In the genomic region with DNA sequence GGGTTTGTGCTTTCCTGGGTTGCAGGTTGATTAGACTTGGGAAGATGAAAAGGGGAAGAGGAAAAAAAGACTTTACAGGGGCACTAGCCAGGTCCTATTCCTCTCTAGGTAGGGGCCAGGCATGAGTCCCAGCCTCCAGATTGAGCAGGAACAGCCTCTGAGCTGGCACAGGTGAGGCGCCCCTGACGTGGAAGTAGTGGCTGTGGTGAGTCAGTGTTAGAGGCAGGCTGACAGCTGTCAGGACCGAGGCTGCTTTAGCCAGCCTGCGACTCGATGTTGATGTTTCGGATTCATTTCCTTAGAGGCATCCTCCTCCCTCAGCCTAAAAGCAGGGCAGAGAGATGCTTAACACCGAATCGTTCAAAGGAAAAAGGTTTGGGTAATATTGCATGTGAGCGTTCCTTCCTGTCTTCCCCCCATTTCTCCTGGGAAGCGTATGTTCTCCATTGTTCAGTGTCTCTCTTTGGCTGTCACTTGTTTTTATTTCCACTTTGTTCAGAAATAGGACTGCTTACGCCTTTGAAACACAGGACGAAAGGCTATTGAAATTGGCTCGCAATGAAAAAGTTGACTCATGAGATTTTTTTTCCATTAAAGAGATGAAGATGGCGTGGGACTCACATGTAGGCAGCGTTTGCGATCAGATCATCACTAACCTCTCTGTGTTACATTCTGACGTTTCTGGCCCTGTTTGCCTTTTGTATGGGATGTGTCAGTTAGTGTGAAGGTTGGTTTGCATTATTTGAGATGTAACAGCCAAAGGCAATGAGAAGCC, we compare ENCODE assay signal across 8 cellular contexts. TPM values are rescaled to one million over a fixed set of nuclear protein-coding genes. Genes with fewer than 3 reads are reported as not detected.
DNase-seq lines count a peak whose midpoint lies in the region; ATAC-seq, FAIRE-seq and TF ChIP-seq lines count a peak whose summit lies in the region.

No MANE protein-coding gene starts in this region.

- no peak for TF ChIP-seq CTCF in fibroblast of mammary gland (conservative IDR thresholded peaks at IDR 0.05; ENCODE audit: control insufficient read depth, insufficient read depth, low read depth, low read length)

- DNase-seq in NCI-H2171 treated with DMSO at 0.1 percent for 48 hours (lab: John Stamatoyannopoulos, UW) (peak; percentile 74), fibroblast of mammary gland (ENCODE audit: low read depth) (peak; percentile 83), putamen (ENCODE audit: low spot score) (peak; percentile 53), urothelium cell line (ENCODE audit: low spot score) (peak; percentile 67), SIG-M5 (lab: John Stamatoyannopoulos, UW) (no peak)
- DNase-seq in activated T-helper 1 cell treated with anti-CD3 and anti-CD28 coated beads, Interleukin-12 subunit alpha, Interleukin-12 subunit beta, Interleukin-2, Interleukin-4 antibody, amounts not matched to agents 30 ng/mL and 10 ng/mL and 1 ng/mL, durations not matched to agents 14 hours and 24 hours and 36 hours (ENCODE audit: low spot score) = peak; percentile 58

- H3K4me1 Mint-ChIP-seq in activated T-helper 1 cell treated with anti-CD3 and anti-CD28 coated beads, Interleukin-12 subunit alpha, Interleukin-12 subunit beta, Interleukin-2, Interleukin-4 antibody, amounts not matched to agents 30 ng/mL and 10 ng/mL and 1 ng/mL, durations not matched to agents 14 hours and 24 hours and 36 hours (ENCODE audit: low read depth) = peaks cover 36% of the 10 kb centered on the region

- H3K9me3 Mint-ChIP-seq in activated T-helper 1 cell treated with anti-CD3 and anti-CD28 coated beads, Interleukin-12 subunit alpha, Interleukin-12 subunit beta, Interleukin-2, Interleukin-4 antibody, amounts not matched to agents 30 ng/mL and 10 ng/mL and 1 ng/mL, durations not matched to agents 14 hours and 24 hours and 36 hours = no peaks in the 10 kb centered on the region

- intact Hi-C loops in activated T-helper 1 cell treated with anti-CD3 and anti-CD28 coated beads, Interleukin-12 subunit alpha, Interleukin-12 subunit beta, Interleukin-2, Interleukin-4 antibody, amounts not matched to agents 30 ng/mL and 10 ng/mL and 1 ng/mL, durations not matched to agents 14 hours and 24 hours and 36 hours (cut with micrococcal nuclease) = loop anchor here (1.0 to 5.0 kb wide), 12 partner anchors 18 to 1222 kb away; partner anchors contain the start of genes CRISPLD2, HSBP1, KLHL36 and ZDHHC7

- peak overlapping the region; percentile 91 for H3K4me3 Mint-ChIP-seq in activated T-helper 1 cell treated with anti-CD3 and anti-CD28 coated beads, Interleukin-12 subunit alpha, Interleukin-12 subunit beta, Interleukin-2, Interleukin-4 antibody, amounts not matched to agents 30 ng/mL and 10 ng/mL and 1 ng/mL, durations not matched to agents 14 hours and 24 hours and 36 hours

- ATAC-seq in GM18517 (IDR thresholded peaks at IDR 0.05; ENCODE audit: unreplicated experiment) (peak; percentile 38), HG02885 (IDR thresholded peaks at IDR 0.05; ENCODE audit: poor library complexity, unreplicated experiment) (no peak)

- H3K36me3 Mint-ChIP-seq in activated T-helper 1 cell treated with anti-CD3 and anti-CD28 coated beads, Interleukin-12 subunit alpha, Interleukin-12 subunit beta, Interleukin-2, Interleukin-4 antibody, amounts not matched to agents 30 ng/mL and 10 ng/mL and 1 ng/mL, durations not matched to agents 14 hours and 24 hours and 36 hours (ENCODE audit: low read depth) = peaks cover 10% of the 10 kb centered on the region

- H3K27me3 Mint-ChIP-seq in activated T-helper 1 cell treated with anti-CD3 and anti-CD28 coated beads, Interleukin-12 subunit alpha, Interleukin-12 subunit beta, Interleukin-2, Interleukin-4 antibody, amounts not matched to agents 30 ng/mL and 10 ng/mL and 1 ng/mL, durations not matched to agents 14 hours and 24 hours and 36 hours (ENCODE audit: insufficient read depth) = no peaks in the 10 kb centered on the region

- H3K4me3 ChIP-seq in fibroblast of mammary gland (ENCODE audit: control insufficient read depth, low read depth, low read length) = peak overlapping the region; percentile 59

- FAIRE-seq in urothelium cell line (lab: Jason Lieb, UNC) = peak; percentile 13

- peak overlapping the region; percentile 93 for H3K27ac Mint-ChIP-seq in activated T-helper 1 cell treated with anti-CD3 and anti-CD28 coated beads, Interleukin-12 subunit alpha, Interleukin-12 subunit beta, Interleukin-2, Interleukin-4 antibody, amounts not matched to agents 30 ng/mL and 10 ng/mL and 1 ng/mL, durations not matched to agents 14 hours and 24 hours and 36 hours

RNA-seq across cellular contexts. Expression of gene KIAA0513, which starts 1.2 kb away (rescaled TPM):
- 12.6 and 12.9 TPM in 2 replicates for total RNA-seq in activated T-helper 1 cell treated with anti-CD3 and anti-CD28 coated beads, Interleukin-12 subunit alpha, Interleukin-12 subunit beta, Interleukin-2, Interleukin-4 antibody, amounts not matched to agents 30 ng/mL and 10 ng/mL and 1 ng/mL, durations not matched to agents 14 hours and 24 hours and 36 hours

RNA-seq across cellular contexts. Expression of gene ZDHHC7, which starts 17.5 kb away (rescaled TPM):
- total RNA-seq in activated T-helper 1 cell treated with anti-CD3 and anti-CD28 coated beads, Interleukin-12 subunit alpha, Interleukin-12 subunit beta, Interleukin-2, Interleukin-4 antibody, amounts not matched to agents 30 ng/mL and 10 ng/mL and 1 ng/mL, durations not matched to agents 14 hours and 24 hours and 36 hours = 29.0 and 30.6 TPM in 2 replicates
